8 cellular contexts compared by ENCODE assay signal in genomic region chr16:53098526-53099317, GRCh38. TPM values are rescaled to one million over a fixed set of nuclear protein-coding genes. Genes with fewer than 3 reads are reported as not detected.
DNase-seq lines count a peak whose midpoint lies in the region; ATAC-seq and TF ChIP-seq lines count a peak whose summit lies in the region.

No MANE protein-coding gene starts in this region.

- H3K4ac ChIP-seq in neuronal stem cell (ENCODE audit: low read length): no peak overlapping the region

- no peak overlapping the region for H2BK5ac ChIP-seq in neuronal stem cell (ENCODE audit: low read length)

- H3K4me2 ChIP-seq in neuronal stem cell (ENCODE audit: insufficient read depth, low read length, poor library complexity, severe bottlenecking): peak overlapping the region; percentile 87

- H3K18ac ChIP-seq in neuronal stem cell (ENCODE audit: low read length): peak overlapping the region; percentile 90

- peak overlapping the region; percentile 49 for H3K4me3 ChIP-seq in CD8-positive, alpha-beta memory T cell (ENCODE audit: low read length)
- peak overlapping the region; percentile 29 to 44 for H3K4me3 ChIP-seq in Panc1 (ENCODE audit: low read depth in 2 of 2, low read length in 2 of 2)
- peak overlapping the region in 1 of 2 donors; percentile 51 for H3K4me3 ChIP-seq in gastroesophageal sphincter
- H3K4me3 ChIP-seq in neuronal stem cell (ENCODE audit: low read length in 2 of 2): peak overlapping the region in 1 of 2 donors; percentile 46
- H3K4me3 ChIP-seq in upper lobe of right lung: peak overlapping the region; percentile 56

- intact Hi-C loops in Panc1 (cut with micrococcal nuclease; ENCODE audit: unreplicated experiment) (no loop called here), upper lobe of right lung (cut with DNase I) (no loop called here)

- no peak overlapping the region for H3K23ac ChIP-seq in neuronal stem cell (ENCODE audit: low read depth, low read length, poor library complexity)

- in situ Hi-C loops in Panc1 (cut with HindIII; ENCODE audit: low pct_unique_long_range_greater_than_20kb, low sequenced_read_pairs): no loop called here

- peak overlapping the region; percentile 69 for H3K27ac ChIP-seq in CD8-positive, alpha-beta memory T cell (ENCODE audit: low read depth, low read length)
- H3K27ac ChIP-seq in Panc1 (ENCODE audit: low read length) (peak overlapping the region; percentile 96), gastroesophageal sphincter (peak overlapping the region; percentile 48 to 93 (median 88)), neuronal stem cell (replicated peaks; ENCODE audit: low read length) (peak overlapping the region; percentile 85), upper lobe of right lung (peak overlapping the region; percentile 90)

- BruUV-seq in Panc1 (replicated peaks; lab: Mats Ljungman, UMichigan): no TSS peak

- CTCF ChIA-PET in CD8-positive, alpha-beta memory T cell (lab: Charles Lee): interaction anchor here (1.0 to 2.9 kb wide), 10 partner anchors 10 to 406 kb away, joined by 3 to 23 read pairs (median 5); partner anchors contain the start of gene CHD9
- CTCF ChIA-PET in Panc1 (lab: Charles Lee): no interaction called here

- H4K8ac ChIP-seq in neuronal stem cell (ENCODE audit: low read depth, low read length): no peak overlapping the region

- peak overlapping the region; percentile 53 for H3K9ac ChIP-seq in neuronal stem cell (ENCODE audit: low read depth, low read length, poor library complexity)

- DNase-seq in CD8-positive, alpha-beta memory T cell: peak; percentile 17 to 64 (median 60)
- DNase-seq in Panc1 (ENCODE audit: low read depth, low spot score) (no peak), neuronal stem cell (ENCODE audit: low spot score) (peak; percentile 44), upper lobe of right lung (peak; percentile 86)
- peak; percentile 25 for DNase-seq in activated effector memory CD4-positive, alpha-beta T cell treated with Interleukin-2 at 50 U/mL for 16 hours

- peaks cover 29% of the 10 kb centered on the region for H3K4me1 ChIP-seq in CD8-positive, alpha-beta memory T cell (ENCODE audit: insufficient read depth, low read length)
- H3K4me1 ChIP-seq in Panc1 (ENCODE audit: control insufficient read depth, insufficient read depth, low read length): peaks cover 22% of the 10 kb centered on the region
- peaks cover 8 to 52% (median 30%) of the 10 kb centered on the region in 3 donors for H3K4me1 ChIP-seq in gastroesophageal sphincter
- peaks cover 10 to 14% of the 10 kb centered on the region in 2 donors for H3K4me1 ChIP-seq in neuronal stem cell (ENCODE audit: control insufficient read depth in 2 of 2, insufficient read depth in 1 of 2, low read depth in 1 of 2, low read length in 2 of 2)
- peaks cover 45% of the 10 kb centered on the region for H3K4me1 ChIP-seq in upper lobe of right lung

- no peaks in the 10 kb centered on the region for H3K27me3 ChIP-seq in CD8-positive, alpha-beta memory T cell (ENCODE audit: insufficient read depth, low read length, poor library complexity, severe bottlenecking)
- no peaks in the 10 kb centered on the region for H3K27me3 ChIP-seq in Panc1 (ENCODE audit: control insufficient read depth, insufficient read depth, low read length)
- H3K27me3 ChIP-seq in gastroesophageal sphincter: no peaks in the 10 kb centered on the region
- H3K27me3 ChIP-seq in neuronal stem cell (ENCODE audit: control insufficient read depth in 3 of 3, insufficient read depth in 3 of 3, low read depth in 1 of 3, low read length in 3 of 3): no peaks in the 10 kb centered on the region
- H3K27me3 ChIP-seq in upper lobe of right lung: no peaks in the 10 kb centered on the region

- no peaks in the 10 kb centered on the region for H3K27me3 Mint-ChIP-seq in CD8-positive, alpha-beta memory T cell

- H2AFZ ChIP-seq in neuronal stem cell (ENCODE audit: low read length): peak overlapping the region; percentile 96

- H2BK15ac ChIP-seq in neuronal stem cell (ENCODE audit: low read length): no peak overlapping the region

- peak overlapping the region; percentile 22 for H2BK120ac ChIP-seq in neuronal stem cell (ENCODE audit: low read depth, low read length)

- H3K36me3 Mint-ChIP-seq in CD8-positive, alpha-beta memory T cell: peaks cover 0 to 4% (median 0%) of the 10 kb centered on the region in 3 donors

- peaks cover 39 to 54% (median 46%) of the 10 kb centered on the region in 3 donors for H3K4me1 Mint-ChIP-seq in CD8-positive, alpha-beta memory T cell

- H3K27ac Mint-ChIP-seq in CD8-positive, alpha-beta memory T cell: peak overlapping the region; percentile 75 to 100 (median 95)

- peak; percentile 69 for ATAC-seq in GM19397 (IDR thresholded peaks at IDR 0.05; ENCODE audit: unreplicated experiment)
- ATAC-seq in HG03520 (IDR thresholded peaks at IDR 0.05; ENCODE audit: unreplicated experiment): peak; percentile 59
- peak; percentile 73 for ATAC-seq in Panc1
- peak; percentile 91 for ATAC-seq in gastroesophageal sphincter
- ATAC-seq in upper lobe of right lung: peak; percentile 79

- peak overlapping the region; percentile 77 to 94 (median 88) for H3K4me3 Mint-ChIP-seq in CD8-positive, alpha-beta memory T cell

- H4K91ac ChIP-seq in neuronal stem cell (ENCODE audit: low read depth, low read length, poor library complexity): no peak overlapping the region

- H3K79me1 ChIP-seq in neuronal stem cell (ENCODE audit: low read depth, low read length): peaks cover 4% of the 10 kb centered on the region

- POLR2A ChIA-PET in CD8-positive, alpha-beta memory T cell (lab: Charles Lee): interaction anchor here (1.0 to 1.7 kb wide), 4 partner anchors 12 to 44 kb away, joined by 3 to 7 read pairs (median 4); partner anchors contain the start of gene CHD9
- POLR2A ChIA-PET in Panc1 (lab: Charles Lee): interaction anchor here (0.5 kb wide), 1 partner anchor 1312 kb away, joined by 10 read pairs; no protein-coding TSS in a partner anchor

- peak overlapping the region; percentile 43 for H2AK5ac ChIP-seq in neuronal stem cell (ENCODE audit: low read depth, low read length)

- H3K36me3 ChIP-seq in CD8-positive, alpha-beta memory T cell (ENCODE audit: insufficient read depth, low read length): no peaks in the 10 kb centered on the region
- no peaks in the 10 kb centered on the region for H3K36me3 ChIP-seq in Panc1 (ENCODE audit: control insufficient read depth, insufficient read depth, low read length)
- H3K36me3 ChIP-seq in gastroesophageal sphincter: no peaks in the 10 kb centered on the region
- H3K36me3 ChIP-seq in neuronal stem cell (replicated peaks in 1 of 2; ENCODE audit: control insufficient read depth in 2 of 2, insufficient read depth in 2 of 2, low read length in 2 of 2): no peaks in the 10 kb centered on the region
- no peaks in the 10 kb centered on the region for H3K36me3 ChIP-seq in upper lobe of right lung

- WGBS in gastroesophageal sphincter (ENCODE audit: low coverage in 1 of 2), 2 donors: 6 to 12% methylated on average over 14 of the region's 16 CpGs
- WGBS in neuronal stem cell (ENCODE audit: extremely low coverage in 2 of 2, insufficient read length in 2 of 2, insufficient replicate concordance in 1 of 2), 2 donors: no CpG with 5 or more reads among the region's 16 CpGs

- H2BK12ac ChIP-seq in neuronal stem cell (ENCODE audit: low read length): no peak overlapping the region

- no peaks in the 10 kb centered on the region for H3K9me3 ChIP-seq in CD8-positive, alpha-beta memory T cell (ENCODE audit: low read length)
- H3K9me3 ChIP-seq in Panc1 (ENCODE audit: control insufficient read depth, insufficient read depth, low read depth, low read length) (no peaks in the 10 kb centered on the region), gastroesophageal sphincter (no peaks in the 10 kb centered on the region), neuronal stem cell (replicated peaks in 1 of 2; ENCODE audit: control insufficient read depth in 2 of 2, insufficient read depth in 1 of 2, low read depth in 1 of 2, low read length in 2 of 2) (no peaks in the 10 kb centered on the region), upper lobe of right lung (no peaks in the 10 kb centered on the region)

- peak in 1 of 2 donors; percentile 38 for TF ChIP-seq POLR2A in gastroesophageal sphincter (IDR thresholded peaks at IDR 0.05)

- H3K9me3 Mint-ChIP-seq in CD8-positive, alpha-beta memory T cell: no peaks in the 10 kb centered on the region

- no peak for TF ChIP-seq EP300 in gastroesophageal sphincter (IDR thresholded peaks at IDR 0.05)

- no peak overlapping the region for H3K14ac ChIP-seq in neuronal stem cell (ENCODE audit: low read length)

- no peak for TF ChIP-seq CTCF in Panc1 (IDR thresholded peaks at IDR 0.05)
- no peak for TF ChIP-seq CTCF in gastroesophageal sphincter (IDR thresholded peaks at IDR 0.05)
- TF ChIP-seq CTCF in upper lobe of right lung (IDR thresholded peaks at IDR 0.05): no peak

RNA-seq across cellular contexts. Expression of gene CHD9, which starts 43.9 kb away (rescaled TPM):
- total RNA-seq in CD8-positive, alpha-beta memory T cell: 10 to 100 TPM; 17.4 to 21.8 TPM
- polyA plus RNA-seq in CD8-positive, alpha-beta memory T cell: 57.4 TPM
- total RNA-seq in Panc1 (2021; ENCODE audit: unreplicated experiment) (25.4 TPM), gastroesophageal sphincter (10 to 100 TPM; 46.8 to 85.5 (median 55.6) TPM), upper lobe of right lung (81.4 TPM)
- polyA plus RNA-seq in Panc1 (2012; ENCODE audit: insufficient read length): 4.0 TPM
- 40.5 TPM for polyA plus RNA-seq in neuronal stem cell (2013, experiment 1 of 2)
- 38.6 TPM for polyA plus RNA-seq in neuronal stem cell (2013, experiment 2 of 2)

RNA-seq across cellular contexts. Expression of gene CHD9NB, which starts 46.0 kb away (rescaled TPM):
- 1 to 10 TPM in 1 of 2 experiments, under 1 TPM in 1; 0.79 to 1.0 TPM for total RNA-seq in CD8-positive, alpha-beta memory T cell
- not detected for polyA plus RNA-seq in CD8-positive, alpha-beta memory T cell
- total RNA-seq in Panc1 (2021; ENCODE audit: unreplicated experiment): 0.64 TPM
- 0.22 TPM for polyA plus RNA-seq in Panc1 (2012; ENCODE audit: insufficient read length)
- total RNA-seq in gastroesophageal sphincter: 1 to 10 TPM in 1 of 4 donors, under 1 TPM in 1, not detected in 2; 0.17 to 1.1 TPM
- 4.2 TPM for polyA plus RNA-seq in neuronal stem cell (2013, experiment 1 of 2)
- 4.1 TPM for polyA plus RNA-seq in neuronal stem cell (2013, experiment 2 of 2)
- total RNA-seq in upper lobe of right lung: 1.1 TPM
